ENCODE assay signal across 19 cellular contexts in the genomic region with DNA sequence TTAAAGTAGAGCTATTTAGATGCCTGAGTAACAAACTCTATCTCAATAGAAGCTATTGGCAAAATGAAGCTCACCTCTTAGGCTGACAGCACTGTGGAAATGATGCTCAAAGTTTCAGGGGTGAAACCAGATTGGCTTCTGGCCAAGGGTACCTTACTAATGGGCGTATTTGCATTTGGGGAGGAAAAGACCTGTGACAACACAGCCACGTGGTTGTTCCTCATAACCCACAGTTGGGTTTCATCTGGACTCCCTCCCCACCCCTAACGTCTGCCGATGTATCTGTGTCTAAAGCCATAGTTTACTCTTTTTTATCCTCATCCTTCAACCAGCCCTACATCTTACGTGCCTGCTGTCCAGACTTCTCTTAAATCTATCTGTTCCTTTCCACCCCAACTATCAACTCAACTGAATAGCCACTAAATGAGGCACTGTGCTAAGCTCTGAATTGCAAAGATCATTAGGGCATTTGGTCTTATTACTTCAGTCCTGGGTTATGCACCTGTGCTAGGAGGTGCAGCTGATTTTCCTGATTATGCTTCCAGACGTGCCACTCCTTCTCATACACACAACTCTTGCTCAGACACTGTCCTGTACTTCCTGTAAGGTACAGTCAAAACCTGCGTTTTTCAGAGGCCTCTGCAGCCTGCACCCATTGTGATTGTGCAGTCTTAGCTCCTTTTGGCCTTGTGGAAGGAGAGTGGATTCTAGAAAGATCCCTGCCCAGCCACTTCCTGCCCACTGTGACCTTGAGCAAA.
"Had no signal": no experiment of that assay in that cellular context is flagged by ENCODE, and none has a peak within 500 bp of the region (broad histone marks: within the 10 kb centered on the region; RNA-seq: fewer than 3 reads in every experiment).

No MANE protein-coding gene starts in this region.

- DNase-seq: activated CD4-positive, alpha-beta T cell treated with anti-CD3 and anti-CD28 coated beads, Interleukin-2, amount 50 U/mL, for 4 hours; activated gamma-delta T cell treated with Interleukin-2 at 50 U/mL for 16 hours; activated T-cell treated with anti-CD3 and anti-CD28 coated beads, Interleukin-2, amount 50 U/mL, for 72 hours; brain microvascular endothelial cell; cerebellar nuclear complex; effector memory CD4-positive, alpha-beta T cell; gastrocnemius medialis; heart right ventricle; naive thymus-derived CD8-positive, alpha-beta T cell; posterior cingulate gyrus; retina; stimulated activated naive B cell treated with anti-CD40 and anti-IgM and Interleukin-4, amounts not matched to agents 10 μg/mL and 1 μg/mL and 100 μg/mL, for 72 hours; T-cell; T-helper 9 cell; thyroid gland had no signal

- H3K4me1 ChIP-seq: vagina had no signal

- H3K27ac ChIP-seq: brain microvascular endothelial cell, gastrocnemius medialis, heart right ventricle, neutrophil, thyroid gland, vagina had no signal

- ATAC-seq: activated CD4-positive, CD25-positive, alpha-beta regulatory T cell treated with anti-CD3 and anti-CD28 coated beads, Interleukin-2, amount 50 U/mL, for 24 hours; activated T-cell treated with anti-CD3 and anti-CD28 coated beads, Interleukin-2, amount 50 U/mL, for 72 hours; gastrocnemius medialis; heart right ventricle; naive thymus-derived CD8-positive, alpha-beta T cell; stimulated activated naive B cell treated with anti-CD40 and anti-IgM and Interleukin-4, amounts not matched to agents 10 μg/mL and 1 μg/mL and 100 μg/mL, for 72 hours; T-cell had no signal

- H3K27ac Mint-ChIP-seq: activated naive CD8-positive, alpha-beta T cell; activated T-cell treated with anti-CD3 and anti-CD28 coated beads, Interleukin-2, amount 50 U/mL, for 72 hours; stimulated activated naive B cell treated with anti-CD40 and anti-IgM and Interleukin-4, amounts not matched to agents 10 μg/mL and 1 μg/mL and 100 μg/mL, for 72 hours; T-cell had no signal

- H3K4me3 Mint-ChIP-seq: activated naive CD8-positive, alpha-beta T cell; activated T-cell treated with anti-CD3 and anti-CD28 coated beads, Interleukin-2, amount 50 U/mL, for 72 hours; naive thymus-derived CD8-positive, alpha-beta T cell; stimulated activated naive B cell treated with anti-CD40 and anti-IgM and Interleukin-4, amounts not matched to agents 10 μg/mL and 1 μg/mL and 100 μg/mL, for 72 hours; T-cell had no signal

- H3K9me3 ChIP-seq: gastrocnemius medialis, heart right ventricle, neutrophil, thyroid gland, vagina had no signal

- H3K36me3 ChIP-seq: brain microvascular endothelial cell, gastrocnemius medialis, heart right ventricle, neutrophil, thyroid gland, vagina had no signal

- H3K36me3 Mint-ChIP-seq: activated naive CD8-positive, alpha-beta T cell; stimulated activated naive B cell treated with anti-CD40 and anti-IgM and Interleukin-4, amounts not matched to agents 10 μg/mL and 1 μg/mL and 100 μg/mL, for 72 hours; T-cell had no signal

- H3K9me3 Mint-ChIP-seq: activated T-cell treated with anti-CD3 and anti-CD28 coated beads, Interleukin-2, amount 50 U/mL, for 72 hours; naive thymus-derived CD8-positive, alpha-beta T cell; stimulated activated naive B cell treated with anti-CD40 and anti-IgM and Interleukin-4, amounts not matched to agents 10 μg/mL and 1 μg/mL and 100 μg/mL, for 72 hours; T-cell had no signal

- H3K27me3 ChIP-seq: brain microvascular endothelial cell, gastrocnemius medialis, heart right ventricle, thyroid gland, vagina had no signal

- H3K4me3 ChIP-seq: gastrocnemius medialis, heart right ventricle, thyroid gland, vagina had no signal
